19 cellular contexts compared by ENCODE assay signal in the genomic region with DNA sequence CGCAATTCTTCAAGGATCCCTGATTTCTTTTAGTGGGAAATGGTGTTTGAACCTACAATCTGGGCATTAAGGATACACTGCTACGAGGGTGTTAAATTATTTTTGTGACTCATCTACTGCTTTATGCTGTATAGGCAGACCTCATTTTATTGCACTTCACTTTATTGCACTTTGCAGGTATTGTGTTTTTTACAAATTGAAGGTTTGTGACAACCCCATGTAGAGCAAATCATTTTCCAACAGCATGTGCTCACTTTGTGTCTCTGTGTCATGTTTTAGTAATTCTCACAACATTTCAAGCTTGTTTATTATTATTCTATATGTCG. TPM values are rescaled to one million over a fixed set of nuclear protein-coding genes. Genes with fewer than 3 reads are reported as not detected.
DNase-seq lines count a peak whose midpoint lies in the region; ATAC-seq and TF ChIP-seq lines count a peak whose summit lies in the region.
"Had no signal": no experiment of that assay in that cellular context is flagged by ENCODE, and none has a peak within 500 bp of the region (broad histone marks: within the 10 kb centered on the region; RNA-seq: fewer than 3 reads in every experiment).

No MANE protein-coding gene starts in this region.

- H3K27ac Mint-ChIP-seq in activated CD4-positive, alpha-beta T cell treated with anti-CD3 and anti-CD28 coated beads, Interleukin-2, amount 10 ng/mL, durations not matched to agents 24 days and 14 days, result peak overlapping the region; percentile 72
- peak overlapping the region; percentile 2 to 61 for H3K27ac Mint-ChIP-seq in stimulated activated naive CD8-positive, alpha-beta T cell treated with anti-CD3 and anti-CD28 coated beads, Interleukin-15, amount 100 ng/mL, for 72 hours
- H3K27ac Mint-ChIP-seq: IgD-negative memory B cell had no signal

- H3K9me3 ChIP-seq in esophagus squamous epithelium, result no peaks in the 10 kb centered on the region

- intact Hi-C loops in activated CD4-positive, alpha-beta T cell treated with anti-CD3 and anti-CD28 coated beads, Interleukin-2, amount 10 ng/mL, durations not matched to agents 24 days and 14 days (cut with micrococcal nuclease), result no loop called here
- intact Hi-C loops in esophagus squamous epithelium (cut with DNase I), result no loop called here
- intact Hi-C loops in posterior vena cava (cut with DNase I), result no loop called here

- TF ChIP-seq CTCF in esophagus squamous epithelium (IDR thresholded peaks at IDR 0.05), result no peak

- 59 to 62% methylated on average over 3 of the region's 3 CpGs for WGBS in esophagus squamous epithelium, 2 donors
- WGBS in urinary bladder, result 71% methylated on average over 3 of the region's 3 CpGs

- ATAC-seq in stimulated activated naive CD8-positive, alpha-beta T cell treated with anti-CD3 and anti-CD28 coated beads, Interleukin-15, amount 100 ng/mL, for 72 hours, result no peak
- no peak for ATAC-seq in stimulated activated naive CD8-positive, alpha-beta T cell treated with anti-CD3 and anti-CD28 coated beads, Interleukin-15, Interleukin-2, amounts not matched to agents 100 U/mL and 50 U/mL, for 24 hours
- no peak for ATAC-seq in HG03280 (IDR thresholded peaks at IDR 0.05; ENCODE audit: unreplicated experiment)

- H3K27me3 ChIP-seq in esophagus squamous epithelium, result no peaks in the 10 kb centered on the region

- no peak for TF ChIP-seq POLR2A in esophagus squamous epithelium (IDR thresholded peaks at IDR 0.05)

- H3K4me3 ChIP-seq in esophagus squamous epithelium, result no peak overlapping the region
- no peak overlapping the region for H3K4me3 ChIP-seq in urinary bladder (ENCODE audit: low read depth, low read length)

- H3K4me3 Mint-ChIP-seq in activated CD4-positive, alpha-beta T cell treated with anti-CD3 and anti-CD28 coated beads, Interleukin-2, amount 10 ng/mL, durations not matched to agents 24 days and 14 days, result no peak overlapping the region
- peak overlapping the region in 1 of 2 donors; percentile 60 for H3K4me3 Mint-ChIP-seq in stimulated activated naive CD8-positive, alpha-beta T cell treated with anti-CD3 and anti-CD28 coated beads, Interleukin-15, amount 100 ng/mL, for 72 hours
- H3K4me3 Mint-ChIP-seq: IgD-negative memory B cell had no signal

- H3K9me3 Mint-ChIP-seq in activated CD4-positive, alpha-beta T cell treated with anti-CD3 and anti-CD28 coated beads, Interleukin-2, amount 10 ng/mL, durations not matched to agents 24 days and 14 days, result peaks cover 7% of the 10 kb centered on the region
- H3K9me3 Mint-ChIP-seq in stimulated activated naive CD8-positive, alpha-beta T cell treated with anti-CD3 and anti-CD28 coated beads, Interleukin-15, amount 100 ng/mL, for 72 hours, result no peaks in the 10 kb centered on the region
- H3K9me3 Mint-ChIP-seq: IgD-negative memory B cell had no signal

- no peaks in the 10 kb centered on the region for H3K36me3 Mint-ChIP-seq in activated CD4-positive, alpha-beta T cell treated with anti-CD3 and anti-CD28 coated beads, Interleukin-2, amount 10 ng/mL, durations not matched to agents 24 days and 14 days (ENCODE audit: low read depth)
- H3K36me3 Mint-ChIP-seq: IgD-negative memory B cell had no signal

- peaks cover 28% of the 10 kb centered on the region for H3K4me1 Mint-ChIP-seq in activated CD4-positive, alpha-beta T cell treated with anti-CD3 and anti-CD28 coated beads, Interleukin-2, amount 10 ng/mL, durations not matched to agents 24 days and 14 days
- H3K4me1 Mint-ChIP-seq in stimulated activated naive CD8-positive, alpha-beta T cell treated with anti-CD3 and anti-CD28 coated beads, Interleukin-15, amount 100 ng/mL, for 72 hours, result peaks cover 69% of the 10 kb centered on the region

- H3K27ac ChIP-seq in esophagus squamous epithelium (peak overlapping the region in 3 of 4 donors; percentile 21 to 27 (median 25)), urinary bladder (ENCODE audit: low read depth) (peak overlapping the region; percentile 12)
- H3K27ac ChIP-seq: HL-60 had no signal

- peaks cover 0 to 44% (median 5%) of the 10 kb centered on the region in 3 donors for H3K4me1 ChIP-seq in esophagus squamous epithelium
- no peaks in the 10 kb centered on the region for H3K4me1 ChIP-seq in urinary bladder (ENCODE audit: insufficient read depth)

- no peaks in the 10 kb centered on the region for H3K27me3 Mint-ChIP-seq in activated CD4-positive, alpha-beta T cell treated with anti-CD3 and anti-CD28 coated beads, Interleukin-2, amount 10 ng/mL, durations not matched to agents 24 days and 14 days
- no peaks in the 10 kb centered on the region for H3K27me3 Mint-ChIP-seq in stimulated activated naive CD8-positive, alpha-beta T cell treated with anti-CD3 and anti-CD28 coated beads, Interleukin-15, amount 100 ng/mL, for 72 hours

- no peak for DNase-seq in activated CD4-positive, alpha-beta T cell treated with anti-CD3 and anti-CD28 coated beads, Interleukin-2, amount 10 ng/mL, durations not matched to agents 24 days and 14 days
- no peak for DNase-seq in activated CD4-positive, alpha-beta T cell treated with anti-CD3 and anti-CD28 coated beads, Interleukin-2, amount 50 U/mL, for 48 hours
- DNase-seq in stimulated activated naive CD8-positive, alpha-beta T cell treated with anti-CD3 and anti-CD28 coated beads, Interleukin-15, amount 100 ng/mL, for 72 hours, result no peak
- no peak for DNase-seq in stimulated activated naive CD8-positive, alpha-beta T cell treated with anti-CD3 and anti-CD28 coated beads, Interleukin-15, Interleukin-2, amounts not matched to agents 100 U/mL and 50 U/mL, for 24 hours
- no peak for DNase-seq in esophagus squamous epithelium (lab: John Stamatoyannopoulos, UW)
- no peak for DNase-seq in posterior vena cava (ENCODE audit: low spot score)
- DNase-seq: HCEC 1CT; MV-4-11; NCI-H1417; NCI-H187 treated with DMSO at 0.1 percent for 48 hours; NCI-H446 treated with DMSO at 0.1 percent for 48 hours; NK-92 treated with Interleukin-12 subunit alpha and Interleukin-12 subunit beta, amount 100 ng/mL, for 24 hours had no signal

- no peaks in the 10 kb centered on the region for H3K36me3 ChIP-seq in esophagus squamous epithelium
- no peaks in the 10 kb centered on the region for H3K36me3 ChIP-seq in urinary bladder (ENCODE audit: insufficient read depth)

RNA-seq across cellular contexts. Expression of a gene that starts 19.2 kb away (rescaled TPM):
- 18.5 and 19.3 TPM in 2 replicates for total RNA-seq in activated CD4-positive, alpha-beta T cell treated with anti-CD3 and anti-CD28 coated beads, Interleukin-2, amount 10 ng/mL, durations not matched to agents 24 days and 14 days
- total RNA-seq in esophagus squamous epithelium (100 to 1,000 TPM; 249 to 491 (median 352) TPM), urinary bladder (62.8 TPM), posterior vena cava (10 to 100 TPM; 29.8 to 53.3 TPM)
- polyA plus RNA-seq in urinary bladder, result 44.2 TPM
- total RNA-seq: A172 had no signal
- polyA plus RNA-seq: BJ, IgD-negative memory B cell had no signal

RNA-seq across cellular contexts. Expression of a gene that starts 21.3 kb away (rescaled TPM):
- 571 TPM in 2 replicates for total RNA-seq in activated CD4-positive, alpha-beta T cell treated with anti-CD3 and anti-CD28 coated beads, Interleukin-2, amount 10 ng/mL, durations not matched to agents 24 days and 14 days
- total RNA-seq in esophagus squamous epithelium, result 1 to 10 TPM; 1.9 to 7.8 (median 3.1) TPM
- 0.32 TPM for total RNA-seq in urinary bladder
- polyA plus RNA-seq in urinary bladder, result 3.6 TPM
- total RNA-seq in posterior vena cava, result 1 to 10 TPM; 1.3 to 1.8 TPM
- total RNA-seq: A172, RPMI7951 had no signal
- polyA plus RNA-seq: BJ had no signal

RNA-seq across cellular contexts. Expression of a gene that starts 31.1 kb away (rescaled TPM):
- 64.6 and 65.4 TPM in 2 replicates for total RNA-seq in activated CD4-positive, alpha-beta T cell treated with anti-CD3 and anti-CD28 coated beads, Interleukin-2, amount 10 ng/mL, durations not matched to agents 24 days and 14 days
- total RNA-seq in esophagus squamous epithelium (10 to 100 TPM; 17.4 to 44.4 (median 32.4) TPM), urinary bladder (4.7 TPM), posterior vena cava (1 to 10 TPM in 1 of 2 donors, under 1 TPM in 1; 0.52 to 1.6 TPM)
- 1.4 TPM for polyA plus RNA-seq in urinary bladder

RNA-seq across cellular contexts. Expression of a gene that starts 58.5 kb away (rescaled TPM):
- total RNA-seq in activated CD4-positive, alpha-beta T cell treated with anti-CD3 and anti-CD28 coated beads, Interleukin-2, amount 10 ng/mL, durations not matched to agents 24 days and 14 days, result 303 and 318 TPM in 2 replicates
- 10 to 100 TPM in 2 of 4 donors, 1 to 10 TPM in 2; 2.2 to 17.9 (median 9.5) TPM for total RNA-seq in esophagus squamous epithelium
- total RNA-seq in urinary bladder, result 6.5 TPM
- 6.0 TPM for polyA plus RNA-seq in urinary bladder
- total RNA-seq in posterior vena cava, result 1 to 10 TPM; 3.8 to 7.0 TPM
- total RNA-seq: A172, RPMI7951 had no signal
- polyA plus RNA-seq: BJ had no signal

RNA-seq across cellular contexts. Expression of a gene that starts 59.2 kb away (rescaled TPM):
- total RNA-seq in activated CD4-positive, alpha-beta T cell treated with anti-CD3 and anti-CD28 coated beads, Interleukin-2, amount 10 ng/mL, durations not matched to agents 24 days and 14 days, result 381 and 400 TPM in 2 replicates
- 10 to 100 TPM in 1 of 4 donors, 1 to 10 TPM in 3; 5.7 to 11.8 (median 7.2) TPM for total RNA-seq in esophagus squamous epithelium
- total RNA-seq in urinary bladder, result 0.69 TPM
- polyA plus RNA-seq in urinary bladder, result 5.6 TPM
- 1 to 10 TPM in 1 of 2 donors, not detected in 1; 1.2 TPM for total RNA-seq in posterior vena cava
- total RNA-seq: A172, RPMI7951 had no signal
- polyA plus RNA-seq: BJ had no signal

Comparison
In these comparisons a context has a peak if more than half of its experiments do, and no peak if none do; other contexts are left out.
1. RNA of a gene that starts 21.3 kb away (total RNA-seq): 571 TPM in activated CD4-positive, alpha-beta T cell treated with anti-CD3 and anti-CD28 coated beads, Interleukin-2, amount 10 ng/mL, durations not matched to agents 24 days and 14 days; 1.9 to 7.8 TPM in esophagus squamous epithelium, 1.3 to 1.8 TPM in posterior vena cava and 0.32 TPM in urinary bladder (single experiment); every median in the first group is over 10 times any median in the second.